Comparison of ENCODE assay signal across 13 cellular contexts in genomic region chr22:45818130-45819085, GRCh38.
DNase-seq lines count a peak whose midpoint lies in the region; ATAC-seq and TF ChIP-seq lines count a peak whose summit lies in the region.
"Had no signal": no experiment of that assay in that cellular context is flagged by ENCODE, and none has a peak within 500 bp of the region (broad histone marks: within the 10 kb centered on the region; RNA-seq: fewer than 3 reads in every experiment).

No MANE protein-coding gene starts in this region.

- no peaks in the 10 kb centered on the region for H3K4me1 Mint-ChIP-seq in activated CD4-positive, alpha-beta T cell treated with anti-CD3 and anti-CD28 coated beads, Interleukin-2, amount 10 ng/mL, durations not matched to agents 24 days and 14 days

- H3K27me3 Mint-ChIP-seq in activated CD4-positive, alpha-beta T cell treated with anti-CD3 and anti-CD28 coated beads, Interleukin-2, amount 10 ng/mL, durations not matched to agents 24 days and 14 days: no peaks in the 10 kb centered on the region
- H3K27me3 Mint-ChIP-seq: CD4-positive, CD25-positive, alpha-beta regulatory T cell; stimulated activated naive CD8-positive, alpha-beta T cell treated with anti-CD3 and anti-CD28 coated beads, Interleukin-15, Interleukin-2, amounts not matched to agents 100 ng/mL and 50 ng/mL, for 24 hours had no signal

- peaks cover 3% of the 10 kb centered on the region for H3K36me3 Mint-ChIP-seq in activated CD4-positive, alpha-beta T cell treated with anti-CD3 and anti-CD28 coated beads, Interleukin-2, amount 10 ng/mL, durations not matched to agents 24 days and 14 days (ENCODE audit: low read depth)

- H3K27ac Mint-ChIP-seq in activated CD4-positive, alpha-beta T cell treated with anti-CD3 and anti-CD28 coated beads, Interleukin-2, amount 10 ng/mL, durations not matched to agents 24 days and 14 days: no peak overlapping the region
- H3K27ac Mint-ChIP-seq: CD4-positive, CD25-positive, alpha-beta regulatory T cell; stimulated activated naive CD8-positive, alpha-beta T cell treated with anti-CD3 and anti-CD28 coated beads, Interleukin-15, Interleukin-2, amounts not matched to agents 100 ng/mL and 50 ng/mL, for 24 hours; T-helper 1 cell treated with Interleukin-12 subunit alpha and Interleukin-12 subunit beta and Interleukin-4 antibody, amounts not matched to agents 30 μg/mL and 1 μg/mL, for 36 hours had no signal

- DNase-seq in LNCaP clone FGC (ENCODE audit: low read depth) (peak; percentile 95), ecto neural progenitor cell (ENCODE audit: low spot score) (peak; percentile 80), left kidney (ENCODE audit: low read depth, low spot score) (peak; percentile 59), renal cortical epithelial cell (ENCODE audit: low read depth) (peak; percentile 78), SKM-1 treated with dmso at 0.1 percent for 144 hours (lab: John Stamatoyannopoulos, UW; ENCODE audit: unreplicated experiment) (no peak), NCI-H446 (lab: John Stamatoyannopoulos, UW) (no peak)
- DNase-seq in activated CD4-positive, alpha-beta T cell treated with anti-CD3 and anti-CD28 coated beads, Interleukin-2, amount 10 ng/mL, durations not matched to agents 24 days and 14 days: no peak
- DNase-seq: CD4-positive, CD25-positive, alpha-beta regulatory T cell; NCI-H1105; stimulated activated CD4-positive, alpha-beta T cell treated with anti-CD3 and anti-CD28 coated beads, Interleukin-2, amount 100 ng/mL, for 24 hours had no signal

- H3K9me3 Mint-ChIP-seq in activated CD4-positive, alpha-beta T cell treated with anti-CD3 and anti-CD28 coated beads, Interleukin-2, amount 10 ng/mL, durations not matched to agents 24 days and 14 days: no peaks in the 10 kb centered on the region
- H3K9me3 Mint-ChIP-seq: CD4-positive, CD25-positive, alpha-beta regulatory T cell; stimulated activated naive CD8-positive, alpha-beta T cell treated with anti-CD3 and anti-CD28 coated beads, Interleukin-15, Interleukin-2, amounts not matched to agents 100 ng/mL and 50 ng/mL, for 24 hours; T-helper 1 cell treated with Interleukin-12 subunit alpha and Interleukin-12 subunit beta and Interleukin-4 antibody, amounts not matched to agents 30 μg/mL and 1 μg/mL, for 36 hours had no signal

- intact Hi-C loops in activated CD4-positive, alpha-beta T cell treated with anti-CD3 and anti-CD28 coated beads, Interleukin-2, amount 10 ng/mL, durations not matched to agents 24 days and 14 days (cut with micrococcal nuclease): no loop called here

- no peak overlapping the region for H3K4me3 ChIP-seq in LNCaP clone FGC (ENCODE audit: low read depth, low read length)

- H3K4me3 Mint-ChIP-seq in activated CD4-positive, alpha-beta T cell treated with anti-CD3 and anti-CD28 coated beads, Interleukin-2, amount 10 ng/mL, durations not matched to agents 24 days and 14 days: no peak overlapping the region
- H3K4me3 Mint-ChIP-seq: CD4-positive, CD25-positive, alpha-beta regulatory T cell; stimulated activated naive CD8-positive, alpha-beta T cell treated with anti-CD3 and anti-CD28 coated beads, Interleukin-15, Interleukin-2, amounts not matched to agents 100 ng/mL and 50 ng/mL, for 24 hours; T-helper 1 cell treated with Interleukin-12 subunit alpha and Interleukin-12 subunit beta and Interleukin-4 antibody, amounts not matched to agents 30 μg/mL and 1 μg/mL, for 36 hours had no signal

- TF ChIP-seq CTCF in LNCaP clone FGC (IDR thresholded peaks at IDR 0.05; ENCODE audit: control insufficient read depth, extremely low read depth, insufficient read depth): no peak

- ATAC-seq in HG03159 (IDR thresholded peaks at IDR 0.05; ENCODE audit: unreplicated experiment): no peak

Comparison
In these comparisons a context has a peak if more than half of its experiments do, and no peak if none do; other contexts are left out.
1. DNase-seq: peak in LNCaP clone FGC (single experiment), ecto neural progenitor cell (single experiment), left kidney (single experiment) and renal cortical epithelial cell (single experiment); none in SKM-1 treated with dmso at 0.1 percent for 144 hours (single experiment), activated CD4-positive, alpha-beta T cell treated with anti-CD3 and anti-CD28 coated beads, Interleukin-2, amount 10 ng/mL, durations not matched to agents 24 days and 14 days (single experiment) and NCI-H446 (0 of 2).